In the genomic region with DNA sequence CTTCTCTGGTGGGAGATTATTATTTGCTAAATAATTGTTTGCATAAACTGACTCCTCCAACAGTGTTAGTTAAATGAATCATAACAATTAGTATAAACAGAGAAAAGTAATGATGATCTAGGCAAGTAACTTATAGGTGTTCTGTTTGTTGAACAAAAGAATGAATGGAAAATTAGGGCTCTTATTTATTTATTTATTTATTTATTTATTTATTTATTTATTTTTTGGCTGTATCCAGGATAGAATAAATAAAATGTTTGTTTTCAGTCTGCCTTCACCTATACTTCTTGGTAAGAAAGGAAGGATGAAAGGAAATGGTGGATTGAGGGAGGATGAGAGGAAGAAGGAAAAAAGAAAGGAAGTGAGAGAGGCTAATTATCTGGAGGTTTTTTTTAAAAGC, we compare ENCODE assay signal across 1 cellular context.
TF ChIP-seq lines count a peak whose summit lies in the region.

No MANE protein-coding gene starts in this region.

TF ChIP-seq in HEK293, 187 proteins besides CTCF, POLR2A, EP300 and RAD21 (continued from another document):
- peak; percentile 36; the same call in 1 of the 2 replicates for TF ChIP-seq REST (tag by site-specific recombination; IDR thresholded peaks at IDR 0.05)
- TF ChIP-seq ZXDB (tag by site-specific recombination; IDR thresholded peaks at IDR 0.05): peak; percentile 44; the same call in 1 of the 2 replicates
- TF ChIP-seq ZNF394 (tag by site-specific recombination; IDR thresholded peaks at IDR 0.05; ENCODE audit: borderline replicate concordance): peak; percentile 74; the same call in 1 of the 2 replicates
- TF ChIP-seq, protein P1, sequence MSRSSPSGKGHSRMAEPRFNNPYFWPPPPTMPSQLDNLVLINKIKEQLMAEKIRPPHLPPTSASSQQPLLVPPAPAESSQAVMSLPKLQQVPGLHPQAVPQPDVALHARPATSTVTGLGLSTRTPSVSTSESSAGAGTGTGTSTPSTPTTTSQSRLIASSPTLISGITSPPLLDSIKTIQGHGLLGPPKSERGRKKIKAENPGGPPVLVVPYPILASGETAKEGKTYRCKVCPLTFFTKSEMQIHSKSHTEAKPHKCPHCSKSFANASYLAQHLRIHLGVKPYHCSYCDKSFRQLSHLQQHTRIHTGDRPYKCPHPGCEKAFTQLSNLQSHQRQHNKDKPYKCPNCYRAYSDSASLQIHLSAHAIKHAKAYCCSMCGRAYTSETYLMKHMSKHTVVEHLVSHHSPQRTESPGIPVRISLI (tag by site-specific recombination; IDR thresholded peaks at IDR 0.05): no peak
- TF ChIP-seq ZIC2 (tag by site-specific recombination; IDR thresholded peaks at IDR 0.05): no peak
- peak; percentile 48 for TF ChIP-seq ZNF623 (tag by site-specific recombination; IDR thresholded peaks at IDR 0.05)
- TF ChIP-seq ZNF202 (tag by site-specific recombination; IDR thresholded peaks at IDR 0.05; ENCODE audit: borderline replicate concordance): peak; percentile 73; the same call in 1 of the 2 replicates
- TF ChIP-seq ZNF266 (tag by site-specific recombination; IDR thresholded peaks at IDR 0.05; ENCODE audit: low read depth): 0 out of 2 replicates have a peak, but pooled peaks have one; percentile 27
- TF ChIP-seq ZBTB8A (tag by site-specific recombination; IDR thresholded peaks at IDR 0.05): peak; percentile 52; the same call in 1 of the 2 replicates
- TF ChIP-seq ZNF518A (tag by site-specific recombination; conservative IDR thresholded peaks at IDR 0.05; ENCODE audit: low read depth): peak; percentile 68; the same call in 1 of the 2 replicates
- peak; percentile 71 for TF ChIP-seq ZNF426 (tag by site-specific recombination; IDR thresholded peaks at IDR 0.05)
- peak; percentile 51; the same call in 1 of the 2 replicates for TF ChIP-seq ZNF140 (tag by site-specific recombination; IDR thresholded peaks at IDR 0.05)
